27 cellular contexts compared by ENCODE assay signal in genomic region chr3:78344918-78345317, GRCh38.
"Had no signal": no experiment of that assay in that cellular context is flagged by ENCODE, and none has a peak within 500 bp of the region (broad histone marks: within the 10 kb centered on the region; RNA-seq: fewer than 3 reads in every experiment).

No MANE protein-coding gene starts in this region.

- H3K27ac ChIP-seq: colonic mucosa, epithelial cell of prostate, gastrocnemius medialis, lower lobe of right lung, neutrophil, pancreas, suprapubic skin, transverse colon, upper lobe of right lung, uterus had no signal

- H3K4me1 ChIP-seq: colonic mucosa, gastrocnemius medialis, lower lobe of right lung, pancreas, suprapubic skin, transverse colon, upper lobe of right lung, uterus had no signal

- H3K36me3 ChIP-seq: colonic mucosa, gastrocnemius medialis, lower lobe of right lung, neutrophil, pancreas, suprapubic skin, transverse colon, upper lobe of right lung, uterus had no signal

- H3K4me2 ChIP-seq: smooth muscle cell had no signal

- DNase-seq: colonic mucosa; effector CD8-positive, alpha-beta T cell; endodermal cell; foreskin fibroblast; gastrocnemius medialis; head of caudate nucleus; islet precursor cell; kidney glomerular epithelial cell; left ventricle myocardium superior; lower lobe of right lung; natural killer cell; pancreas; stimulated activated CD4-positive, alpha-beta T cell treated with anti-CD3 and anti-CD28 coated beads, Interleukin-12 subunit alpha, Interleukin-12 subunit beta, amount 100 ng/mL, for 4 hours; stimulated activated CD4-positive, alpha-beta T cell treated with anti-CD3 and anti-CD28 coated beads, Interleukin-1b, Interleukin-23, amount 100 ng/mL, for 48 hours; stimulated activated CD4-positive, alpha-beta T cell treated with anti-CD3 and anti-CD28 coated beads, Interleukin-4, amount 100 ng/mL, for 1 hour; stimulated activated CD8-positive, alpha-beta memory T cell treated with anti-CD3 and anti-CD28 coated beads, Interleukin-4, amount 100 ng/mL, for 48 hours; stimulated activated naive CD4-positive, alpha-beta T cell; stimulated activated naive CD8-positive, alpha-beta T cell treated with anti-CD3 and anti-CD28 coated beads, Interleukin-15, amount 100 ng/mL, for 72 hours; transverse colon; upper lobe of right lung; uterus had no signal

- FAIRE-seq: pancreas had no signal

- H3K27me3 ChIP-seq: colonic mucosa, gastrocnemius medialis, neutrophil, pancreas, suprapubic skin, transverse colon, upper lobe of right lung, uterus had no signal

- H3K4me3 ChIP-seq: colonic mucosa, gastrocnemius medialis, lower lobe of right lung, pancreas, smooth muscle cell, suprapubic skin, transverse colon, upper lobe of right lung, uterus had no signal

- H3K9me3 ChIP-seq: colonic mucosa, gastrocnemius medialis, lower lobe of right lung, neutrophil, pancreas, suprapubic skin, transverse colon, upper lobe of right lung, uterus had no signal

- ATAC-seq: esophagus mucosa; gastrocnemius medialis; left ventricle myocardium superior; lower lobe of right lung; natural killer cell; pancreas; sciatic nerve; stimulated activated naive CD8-positive, alpha-beta T cell treated with anti-CD3 and anti-CD28 coated beads, Interleukin-15, amount 100 ng/mL, for 72 hours; upper lobe of right lung had no signal
